Comparison of ENCODE assay signal across 10 cellular contexts in the genomic region with DNA sequence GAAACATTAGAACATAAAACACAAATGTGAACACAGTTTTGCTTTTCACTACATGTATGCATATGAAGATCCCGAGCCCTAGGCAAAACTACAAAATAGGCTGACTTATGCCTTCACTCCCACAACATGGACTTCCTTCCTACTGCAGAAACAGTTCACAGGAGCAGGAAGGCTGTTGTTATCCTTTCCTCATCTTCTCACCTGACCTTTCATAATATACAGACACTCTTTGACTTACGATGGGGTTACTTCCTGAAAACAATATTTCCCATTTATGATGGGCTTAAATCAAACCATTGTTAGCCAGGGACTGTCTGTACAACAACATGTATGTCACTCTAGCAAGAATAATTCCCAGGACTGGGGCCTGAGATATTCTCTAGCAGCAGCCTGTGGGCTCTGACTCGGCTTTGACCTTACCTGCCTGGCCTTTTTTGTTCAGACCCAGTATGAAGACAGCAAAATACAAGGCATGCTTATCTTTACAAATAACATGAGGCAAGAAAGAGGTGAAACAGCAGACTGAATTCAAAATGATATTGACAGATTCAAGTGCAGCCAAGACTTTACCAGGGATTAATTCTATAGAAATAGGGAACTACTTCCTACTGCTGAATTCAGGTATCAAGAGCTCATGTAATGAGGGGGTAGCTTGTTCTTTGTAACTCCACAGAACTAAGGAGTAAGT. TPM values are rescaled to one million over a fixed set of nuclear protein-coding genes. Genes with fewer than 3 reads are reported as not detected.
A peak's percentile ranks its signal among the peaks of the same experiment; 100 is the strongest.
DNase-seq lines count a peak whose midpoint lies in the region; TF ChIP-seq lines count a peak whose summit lies in the region.
"Had no signal": no experiment of that assay in that cellular context is flagged by ENCODE, and none has a peak within 500 bp of the region (broad histone marks: within the 10 kb centered on the region; RNA-seq: fewer than 3 reads in every experiment).

No MANE protein-coding gene starts in this region.

- H3K27ac ChIP-seq in SK-N-MC (peak overlapping the region; percentile 96), layer of hippocampus (ENCODE audit: low read depth, low read length) (peak overlapping the region; percentile 22), subcutaneous abdominal adipose tissue (ENCODE audit: low read depth, low read length) (peak overlapping the region; percentile 49), colonic mucosa (no peak overlapping the region)

- H3K9me3 ChIP-seq in SK-N-MC (ENCODE audit: low read depth, low read length) (no peaks in the 10 kb centered on the region), subcutaneous abdominal adipose tissue (ENCODE audit: control insufficient read depth in 5 of 5, low read length in 5 of 5) (no peaks in the 10 kb centered on the region), colonic mucosa (no peaks in the 10 kb centered on the region)

- DNase-seq in NOMO-1 treated with DMSO at 0.1 percent for 48 hours (lab: John Stamatoyannopoulos, UW; ENCODE audit: unreplicated experiment) (peak; percentile 18), NOMO-1 treated with dmso at 0.1 percent for 144 hours (lab: John Stamatoyannopoulos, UW; ENCODE audit: unreplicated experiment) (no peak), SK-N-MC (ENCODE audit: low read depth, low spot score) (no peak), colonic mucosa (no peak), activated gamma-delta T cell treated with Interleukin-2 at 50 U/mL for 16 hours (no peak), SW 1271 (lab: John Stamatoyannopoulos, UW) (no peak)
- DNase-seq: activated CD4-positive, CD25-positive, alpha-beta regulatory T cell treated with anti-CD3 and anti-CD28 coated beads, Interleukin-2, amount 50 U/mL, for 72 hours; NCI-H446 treated with DMSO at 0.1 percent for 48 hours had no signal

- intact Hi-C loops in colonic mucosa (cut with DNase I) = no loop called here

- H3K4me3 ChIP-seq in SK-N-MC (peak overlapping the region; percentile 64; the same call in 1 of the 2 replicates), subcutaneous abdominal adipose tissue (ENCODE audit: low read depth in 1 of 5, low read length in 5 of 5) (no peak overlapping the region), colonic mucosa (no peak overlapping the region)

- H3K4me1 ChIP-seq in subcutaneous abdominal adipose tissue (ENCODE audit: control insufficient read depth in 5 of 5, insufficient read depth in 5 of 5, low read length in 5 of 5) = peaks cover 2 to 34% (median 28%) of the 10 kb centered on the region in 5 donors
- peaks cover 7% of the 10 kb centered on the region for H3K4me1 ChIP-seq in colonic mucosa

- no peaks in the 10 kb centered on the region for H3K27me3 ChIP-seq in layer of hippocampus (ENCODE audit: control insufficient read depth, insufficient read depth, low read length)
- H3K27me3 ChIP-seq in subcutaneous abdominal adipose tissue (ENCODE audit: control insufficient read depth in 5 of 5, insufficient read depth in 4 of 5, low read length in 5 of 5) = no peaks in the 10 kb centered on the region
- H3K27me3 ChIP-seq in colonic mucosa = no peaks in the 10 kb centered on the region

- H3K9ac ChIP-seq in SK-N-MC (ENCODE audit: insufficient read length) (no peak overlapping the region), subcutaneous abdominal adipose tissue (ENCODE audit: low read length in 5 of 5) (no peak overlapping the region), colonic mucosa (ENCODE audit: low read depth in 2 of 2, low read length in 2 of 2) (no peak overlapping the region)

- H3K36me3 ChIP-seq in SK-N-MC (ENCODE audit: insufficient read depth, low read length) = peaks cover 4% of the 10 kb centered on the region; the same call in 1 of the 2 replicates
- peaks cover 2 to 8% (median 4%) of the 10 kb centered on the region in 5 donors for H3K36me3 ChIP-seq in subcutaneous abdominal adipose tissue (ENCODE audit: control insufficient read depth in 5 of 5, insufficient read depth in 5 of 5, low read length in 5 of 5)
- no peaks in the 10 kb centered on the region for H3K36me3 ChIP-seq in colonic mucosa

- no peak for TF ChIP-seq CTCF in colonic mucosa (IDR thresholded peaks at IDR 0.05)

RNA-seq across cellular contexts. Expression of gene PLXND1, which starts 51.8 kb away (rescaled TPM):
- 10 to 100 TPM; 25.6 to 26.7 TPM for total RNA-seq in colonic mucosa
